Comparison of ENCODE assay signal across 16 cellular contexts in genomic region chr19:37669336-37669963, GRCh38.
"Had no signal": no experiment of that assay in that cellular context is flagged by ENCODE, and none has a peak within 500 bp of the region (broad histone marks: within the 10 kb centered on the region; RNA-seq: fewer than 3 reads in every experiment).

No MANE protein-coding gene starts in this region.

- H3K27ac ChIP-seq: lower lobe of right lung, tibial nerve, uterus had no signal

- H3K4me1 ChIP-seq: lower lobe of right lung, tibial nerve, uterus had no signal

- FAIRE-seq: islet of Langerhans had no signal

- H3K27me3 ChIP-seq: tibial nerve, uterus had no signal

- H3K4me3 ChIP-seq: lower lobe of right lung, tibial nerve, uterus had no signal

- DNase-seq: activated CD4-positive, alpha-beta T cell treated with anti-CD3 and anti-CD28 coated beads, Interleukin-2, amount 10 ng/mL, durations not matched to agents 24 days and 14 days; activated CD8-positive, alpha-beta T cell treated with anti-CD3 and anti-CD28 coated beads, Interleukin-2, amount 10 ng/mL, durations not matched to agents 7 days and 5 days; activated naive CD4-positive, alpha-beta T cell treated with anti-CD3 and anti-CD28 coated beads for 36 hours; activated T-cell treated with anti-CD3 and anti-CD28 coated beads, Interleukin-2, amount 50 U/mL, for 24 hours; effector memory CD8-positive, alpha-beta T cell; foreskin fibroblast; hippocampal formation; left colon; lower lobe of right lung; retina; stimulated activated CD4-positive, alpha-beta T cell treated with anti-CD3 and anti-CD28 coated beads, Interleukin-2, amount 100 ng/mL, for 24 hours; stimulated activated naive CD4-positive, alpha-beta T cell treated with Interleukin-2 at 50 U/mL for 16 hours; substantia nigra; uterus had no signal

- ATAC-seq: activated CD8-positive, alpha-beta T cell treated with anti-CD3 and anti-CD28 coated beads, Interleukin-2, amount 10 ng/mL, durations not matched to agents 7 days and 5 days; effector memory CD8-positive, alpha-beta T cell; left colon; lower lobe of right lung had no signal

- H3K36me3 ChIP-seq: lower lobe of right lung, uterus had no signal
